In genomic region chr3:82745544-82745943, GRCh38 we compare ENCODE assay signal across 34 cellular contexts.
"Had no signal": no experiment of that assay in that cellular context is flagged by ENCODE, and none has a peak within 500 bp of the region (broad histone marks: within the 10 kb centered on the region; RNA-seq: fewer than 3 reads in every experiment).

No MANE protein-coding gene starts in this region.

- H2AFZ ChIP-seq: PC-9 had no signal

- FAIRE-seq: RCC 7860 had no signal

- H3K4me3 Mint-ChIP-seq: activated B cell treated with CpG ODN at 0.5 μM for 24 hours; activated CD8-positive, alpha-beta T cell treated with anti-CD3 and anti-CD28 coated beads for 36 hours; activated naive CD4-positive, alpha-beta T cell treated with anti-CD3 and anti-CD28 coated beads, Interleukin-2, amount 50 U/mL, for 24 hours; activated naive CD8-positive, alpha-beta T cell treated with anti-CD3 and anti-CD28 coated beads, Interleukin-2, amount 10 ng/mL, durations not matched to agents 7 days and 5 days; activated T-cell treated with anti-CD3 and anti-CD28 coated beads, Interleukin-2, amount 50 U/mL, for 72 hours had no signal

- H3K27ac ChIP-seq: PC-9, RWPE1, VCaP had no signal

- H3K27me3 Mint-ChIP-seq: activated B cell treated with CpG ODN at 0.5 μM for 24 hours; activated CD8-positive, alpha-beta T cell treated with anti-CD3 and anti-CD28 coated beads for 36 hours; activated naive CD4-positive, alpha-beta T cell treated with anti-CD3 and anti-CD28 coated beads, Interleukin-2, amount 50 U/mL, for 24 hours; activated naive CD8-positive, alpha-beta T cell treated with anti-CD3 and anti-CD28 coated beads, Interleukin-2, amount 10 ng/mL, durations not matched to agents 7 days and 5 days had no signal

- H3K36me3 Mint-ChIP-seq: activated naive CD4-positive, alpha-beta T cell treated with anti-CD3 and anti-CD28 coated beads, Interleukin-2, amount 50 U/mL, for 24 hours; activated naive CD8-positive, alpha-beta T cell treated with anti-CD3 and anti-CD28 coated beads, Interleukin-2, amount 10 ng/mL, durations not matched to agents 7 days and 5 days had no signal

- H3K4me1 Mint-ChIP-seq: activated B cell treated with CpG ODN at 0.5 μM for 24 hours; activated naive CD4-positive, alpha-beta T cell treated with anti-CD3 and anti-CD28 coated beads, Interleukin-2, amount 50 U/mL, for 24 hours; activated naive CD8-positive, alpha-beta T cell treated with anti-CD3 and anti-CD28 coated beads, Interleukin-2, amount 10 ng/mL, durations not matched to agents 7 days and 5 days had no signal

- H3K4me2 ChIP-seq: PC-9 had no signal

- H3K4me3 ChIP-seq: PC-9 had no signal

- DNase-seq: activated B cell treated with CpG ODN at 0.5 μM for 24 hours; activated CD4-positive, alpha-beta T cell treated with anti-CD3 and anti-CD28 coated beads for 4 hours; activated CD4-positive, alpha-beta T cell treated with anti-CD3 and anti-CD28 coated beads, Interleukin-2, amount 50 U/mL, for 1 hour; activated CD4-positive, CD25-positive, alpha-beta regulatory T cell treated with anti-CD3 and anti-CD28 coated beads, Interleukin-2, amount 50 U/mL, for 72 hours; activated CD8-positive, alpha-beta T cell treated with anti-CD3 and anti-CD28 coated beads for 36 hours; activated gamma-delta T cell; activated naive CD4-positive, alpha-beta T cell treated with Interleukin-2 at 50 U/mL for 16 hours; activated naive CD8-positive, alpha-beta T cell treated with anti-CD3 and anti-CD28 coated beads, Interleukin-2, amount 10 ng/mL, durations not matched to agents 7 days and 5 days; activated T-cell treated with anti-CD3 and anti-CD28 coated beads, Interleukin-2, amount 50 U/mL, for 1 hour; activated T-cell treated with anti-CD3 and anti-CD28 coated beads, Interleukin-2, amount 50 U/mL, for 72 hours; amygdala; NCI-H1048; NCI-H1105 treated with DMSO at 0.1 percent for 48 hours; NCI-H1436; NCI-H1694; NCI-H1930; NCI-H2081 treated with DMSO at 0.1 percent for 48 hours; NCI-H226; NCI-H446 treated with DMSO at 0.1 percent for 48 hours; NCI-H524; NCI-H69; NCI-H82; PC-9; SIG-M5; T-helper 1 cell; T-helper 2 cell; T-helper 9 cell had no signal

- ATAC-seq: activated CD8-positive, alpha-beta T cell treated with anti-CD3 and anti-CD28 coated beads for 36 hours; activated T-cell treated with anti-CD3 and anti-CD28 coated beads, Interleukin-2, amount 50 U/mL, for 72 hours; Right ventricle myocardium inferior; SK-N-SH treated with all-trans-retinoic acid at 6 μM for 48 hours had no signal

- H3K27ac Mint-ChIP-seq: activated B cell treated with CpG ODN at 0.5 μM for 24 hours; activated CD8-positive, alpha-beta T cell treated with anti-CD3 and anti-CD28 coated beads for 36 hours; activated naive CD4-positive, alpha-beta T cell treated with anti-CD3 and anti-CD28 coated beads, Interleukin-2, amount 50 U/mL, for 24 hours; activated naive CD8-positive, alpha-beta T cell treated with anti-CD3 and anti-CD28 coated beads, Interleukin-2, amount 10 ng/mL, durations not matched to agents 7 days and 5 days; activated T-cell treated with anti-CD3 and anti-CD28 coated beads, Interleukin-2, amount 50 U/mL, for 72 hours; activated T-helper 2 cell treated with anti-CD3 and anti-CD28 coated beads, Interferon-gamma antibody, Interleukin-2, Interleukin-4, amounts not matched to agents 10 μg/mL and 5 μg/mL and 100 μg/mL, durations not matched to agents 14 hours and 24 hours and 36 hours had no signal
